In genomic region chrX:19343462-19344206, GRCh38 we compare ENCODE assay signal across 1 cellular context.
A peak's percentile ranks its signal among the peaks of the same experiment; 100 is the strongest.
TF ChIP-seq lines count a peak whose summit lies in the region.

PDHA1 (plus strand) TSS chrX:19343927; CDS start chrX:19344038, 111 bp downstream.

TF ChIP-seq in H1, 55 proteins besides CTCF, POLR2A, EP300 and RAD21:
- TF ChIP-seq SUZ12 (IDR thresholded peaks at IDR 0.05; ENCODE audit: low read length) (no peak), KDM4A (IDR thresholded peaks at IDR 0.05; ENCODE audit: low read depth, low read length, severe bottlenecking) (peak; percentile 86), CHD1 (IDR thresholded peaks at IDR 0.05; ENCODE audit: low read depth, low read length) (no peak), NRF1 (IDR thresholded peaks at IDR 0.05; ENCODE audit: low read depth, low read length) (no peak), FOSL1 (IDR thresholded peaks at IDR 0.05; ENCODE audit: insufficient read depth, low read depth, low read length) (no peak), CBX8 (IDR thresholded peaks at IDR 0.05; ENCODE audit: borderline replicate concordance, low read depth, low read length) (no peak), GTF2F1 (IDR thresholded peaks at IDR 0.05; ENCODE audit: borderline replicate concordance, low read depth, low read length) (no peak), JUND (IDR thresholded peaks at IDR 0.05; ENCODE audit: low read length) (no peak), CHD2 (IDR thresholded peaks at IDR 0.05; ENCODE audit: low read length) (no peak), RBBP5 (IDR thresholded peaks at IDR 0.05; ENCODE audit: borderline replicate concordance, low read depth, low read length) (no peak), HDAC2 (IDR thresholded peaks at IDR 0.05; ENCODE audit: borderline replicate concordance in 1 of 2, low read depth in 2 of 2, low read length in 2 of 2) (no peak), ASH2L (IDR thresholded peaks at IDR 0.05; ENCODE audit: low read length) (no peak), MAX (IDR thresholded peaks at IDR 0.05) (peak; percentile 51; the same call in 1 of the 2 replicates), EGR1 (IDR thresholded peaks at IDR 0.05; ENCODE audit: borderline replicate concordance, low read depth, low read length) (peak; percentile 79; the same call in 1 of the 2 replicates), ATF3 (IDR thresholded peaks at IDR 0.05; ENCODE audit: insufficient read depth, low read depth, low read length) (0 out of 2 replicates have a peak, but pooled peaks have one; percentile 21), SIX5 (IDR thresholded peaks at IDR 0.05; ENCODE audit: low read depth, low read length) (no peak), KDM5A (IDR thresholded peaks at IDR 0.05; ENCODE audit: low read length) (peak; percentile 74), CBX5 (IDR thresholded peaks at IDR 0.05; ENCODE audit: low read depth, low read length) (no peak), SRF (IDR thresholded peaks at IDR 0.05; ENCODE audit: low read depth, low read length) (peak; percentile 31; the same call in 1 of the 2 replicates), ZNF274 (IDR thresholded peaks at IDR 0.05; ENCODE audit: borderline replicate concordance, extremely low read depth, low read length) (no peak), POU5F1 (IDR thresholded peaks at IDR 0.05; ENCODE audit: low read depth, low read length) (no peak), SP1 (IDR thresholded peaks at IDR 0.05; ENCODE audit: low read depth, low read length) (peak; percentile 65; the same call in 1 of the 2 replicates), NANOG (IDR thresholded peaks at IDR 0.05; ENCODE audit: insufficient read depth, low read depth, low read length, poor library complexity, severe bottlenecking) (no peak), BRCA1 (IDR thresholded peaks at IDR 0.05; ENCODE audit: low read depth, low read length) (no peak), SP4 (IDR thresholded peaks at IDR 0.05; ENCODE audit: low read length) (no peak), RFX5 (IDR thresholded peaks at IDR 0.05; ENCODE audit: borderline replicate concordance, low read depth, low read length) (no peak), BACH1 (IDR thresholded peaks at IDR 0.05; ENCODE audit: low read length) (peak; percentile 74; the same call in 1 of the 2 replicates), HDAC6 (IDR thresholded peaks at IDR 0.05; ENCODE audit: low read depth, low read length) (no peak), MAFK (IDR thresholded peaks at IDR 0.05; ENCODE audit: low read depth, low read length) (no peak), RNF2 (IDR thresholded peaks at IDR 0.05; ENCODE audit: borderline replicate concordance, low read depth, low read length, missing control alignments, poor library complexity, severe bottlenecking) (no peak), SP2 (IDR thresholded peaks at IDR 0.05; ENCODE audit: low read length) (no peak), CREB1 (IDR thresholded peaks at IDR 0.05) (peak; percentile 99), EZH2 (IDR thresholded peaks at IDR 0.05; ENCODE audit: low read depth, low read length, severe bottlenecking) (no peak), PHF8 (conservative IDR thresholded peaks at IDR 0.05; ENCODE audit: low read depth, low read length) (peak; percentile 54; the same call in 1 of the 2 replicates), TAF1 (IDR thresholded peaks at IDR 0.05; ENCODE audit: low read depth, low read length) (peak; percentile 49; the same call in 1 of the 2 replicates), POLR2AphosphoS5 (IDR thresholded peaks at IDR 0.05; ENCODE audit: low read depth, low read length) (no peak; the same call in 1 of the 2 replicates), TEAD4 (IDR thresholded peaks at IDR 0.05; ENCODE audit: low read depth, low read length) (no peak)
- TF ChIP-seq, protein P1, sequence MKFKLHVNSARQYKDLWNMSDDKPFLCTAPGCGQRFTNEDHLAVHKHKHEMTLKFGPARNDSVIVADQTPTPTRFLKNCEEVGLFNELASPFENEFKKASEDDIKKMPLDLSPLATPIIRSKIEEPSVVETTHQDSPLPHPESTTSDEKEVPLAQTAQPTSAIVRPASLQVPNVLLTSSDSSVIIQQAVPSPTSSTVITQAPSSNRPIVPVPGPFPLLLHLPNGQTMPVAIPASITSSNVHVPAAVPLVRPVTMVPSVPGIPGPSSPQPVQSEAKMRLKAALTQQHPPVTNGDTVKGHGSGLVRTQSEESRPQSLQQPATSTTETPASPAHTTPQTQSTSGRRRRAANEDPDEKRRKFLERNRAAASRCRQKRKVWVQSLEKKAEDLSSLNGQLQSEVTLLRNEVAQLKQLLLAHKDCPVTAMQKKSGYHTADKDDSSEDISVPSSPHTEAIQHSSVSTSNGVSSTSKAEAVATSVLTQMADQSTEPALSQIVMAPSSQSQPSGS (IDR thresholded peaks at IDR 0.05; ENCODE audit: low read length): no peak
- TF ChIP-seq, protein P2, sequence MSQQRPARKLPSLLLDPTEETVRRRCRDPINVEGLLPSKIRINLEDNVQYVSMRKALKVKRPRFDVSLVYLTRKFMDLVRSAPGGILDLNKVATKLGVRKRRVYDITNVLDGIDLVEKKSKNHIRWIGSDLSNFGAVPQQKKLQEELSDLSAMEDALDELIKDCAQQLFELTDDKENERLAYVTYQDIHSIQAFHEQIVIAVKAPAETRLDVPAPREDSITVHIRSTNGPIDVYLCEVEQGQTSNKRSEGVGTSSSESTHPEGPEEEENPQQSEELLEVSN (IDR thresholded peaks at IDR 0.05): no peak
TF ChIP-seq in H1: peak in this region for 11.
